8 cellular contexts compared by ENCODE assay signal in the genomic region with DNA sequence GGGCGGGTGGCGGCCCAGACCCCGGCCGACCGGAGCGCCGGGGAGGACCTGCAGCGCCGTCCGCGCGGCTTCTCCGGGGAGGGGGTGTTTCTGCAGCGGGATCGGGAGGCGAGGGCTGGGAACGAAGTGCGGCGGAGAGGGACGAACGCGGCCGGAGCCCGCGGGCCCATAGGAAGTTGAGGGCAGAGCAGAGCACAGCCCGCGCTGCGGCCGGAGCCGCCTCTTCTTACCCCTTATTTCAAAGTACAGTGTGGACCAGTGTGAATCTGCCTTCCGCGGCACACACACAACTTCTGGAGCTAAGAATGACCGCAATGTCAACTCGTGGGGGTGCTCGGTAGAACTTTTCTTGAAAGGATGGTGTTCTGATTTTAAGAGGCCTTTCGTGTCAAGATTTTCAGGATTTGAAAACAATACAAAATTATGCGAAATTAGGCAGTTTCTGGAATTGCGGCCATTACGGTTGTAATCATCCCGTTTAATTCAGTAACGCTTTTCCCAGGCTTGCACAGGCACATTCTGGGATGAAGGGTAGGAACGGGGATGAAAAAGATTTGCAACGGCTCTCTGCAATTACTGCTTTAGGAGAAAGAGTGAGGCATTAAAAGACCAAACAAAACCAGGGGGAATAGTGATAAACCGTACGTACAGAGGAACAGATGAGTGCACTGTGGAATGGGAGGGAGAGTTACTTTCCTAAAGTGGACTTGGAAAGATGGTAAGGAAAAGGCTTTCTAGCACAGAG. TPM values are rescaled to one million over a fixed set of nuclear protein-coding genes. Genes with fewer than 3 reads are reported as not detected.
DNase-seq lines count a peak whose midpoint lies in the region; TF ChIP-seq lines count a peak whose summit lies in the region.

No MANE protein-coding gene starts in this region.

- peaks cover 26% of the 10 kb centered on the region for H3K4me1 ChIP-seq in HAP-1

- H3K4me3 ChIP-seq in HAP-1: peak overlapping the region; percentile 54
- H3K4me3 ChIP-seq in choroid plexus epithelial cell (ENCODE audit: low read depth, low read length): peak overlapping the region; percentile 92

- DNase-seq in NCI-H2081 (lab: John Stamatoyannopoulos, UW) (peak; percentile 11 to 58), NCI-H2081 treated with DMSO at 0.1 percent for 48 hours (lab: John Stamatoyannopoulos, UW) (no peak), HAP-1 (ENCODE audit: low spot score in 2 of 2) (peak; percentile 40 to 72), M059J (ENCODE audit: low read depth) (peak; percentile 66), UCSD-AML1 (lab: John Stamatoyannopoulos, UW; ENCODE audit: unreplicated experiment) (peak; percentile 81), choroid plexus epithelial cell (ENCODE audit: low read depth) (peak; percentile 79)
- DNase-seq in stimulated activated CD4-positive, alpha-beta T cell treated with anti-CD3 and anti-CD28 coated beads, Interleukin-1b, Interleukin-23, amount 100 ng/mL, for 48 hours: peak; percentile 48

- in situ Hi-C loops in HAP-1 (cut with MboI; ENCODE audit: low sequenced_read_pairs): no loop called here

- no peaks in the 10 kb centered on the region for H3K36me3 ChIP-seq in HAP-1 (replicated peaks)

- peak overlapping the region; percentile 83 for H3K27ac ChIP-seq in layer of hippocampus (ENCODE audit: low read depth, low read length)

- H3K27me3 ChIP-seq in HAP-1 (ENCODE audit: low read depth) (no peaks in the 10 kb centered on the region), layer of hippocampus (ENCODE audit: control insufficient read depth, insufficient read depth, low read length) (no peaks in the 10 kb centered on the region)

- TF ChIP-seq CTCF in choroid plexus epithelial cell (conservative IDR thresholded peaks at IDR 0.05; ENCODE audit: low read depth, low read length): no peak

- H3K9me3 ChIP-seq in HAP-1: no peaks in the 10 kb centered on the region

RNA-seq across cellular contexts. Expression of a gene that starts 0.8 kb away (rescaled TPM):
- total RNA-seq in M059J (2014; rRNA removed; shearing (Covaris generic)): 7.2 and 8.4 TPM in 2 replicates
